ENCODE assay signal across 11 cellular contexts in genomic region chr5:33631786-33632185, GRCh38.
DNase-seq lines count a peak whose midpoint lies in the region; ATAC-seq and TF ChIP-seq lines count a peak whose summit lies in the region.
"Had no signal": no experiment of that assay in that cellular context is flagged by ENCODE, and none has a peak within 500 bp of the region (broad histone marks: within the 10 kb centered on the region; RNA-seq: fewer than 3 reads in every experiment).

No MANE protein-coding gene starts in this region.

- ATAC-seq in GM18868 (IDR thresholded peaks at IDR 0.05; ENCODE audit: unreplicated experiment) = peak; percentile 98
- ATAC-seq in GM21825 (IDR thresholded peaks at IDR 0.05; ENCODE audit: unreplicated experiment) = peak; percentile 93
- ATAC-seq in HG03521 (IDR thresholded peaks at IDR 0.05; ENCODE audit: unreplicated experiment) = peak; percentile 74
- no peak for ATAC-seq in HG03280 (IDR thresholded peaks at IDR 0.05; ENCODE audit: unreplicated experiment)

- DNase-seq in iris pigment epithelial cell (ENCODE audit: low read depth) (peak; percentile 53), GM10266 (ENCODE audit: extremely low spot score) (no peak), NCI-H1092 (lab: John Stamatoyannopoulos, UW) (no peak), DMS 273 (lab: John Stamatoyannopoulos, UW; ENCODE audit: unreplicated experiment) (no peak)
- DNase-seq: activated B cell treated with CpG ODN at 0.5 μM for 24 hours; activated naive CD4-positive, alpha-beta T cell treated with anti-CD3 and anti-CD28 coated beads, Interleukin-2, amount 50 U/mL, for 16 hours; KBM-7 had no signal

- no peak for TF ChIP-seq CTCF in GM10266 (IDR thresholded peaks at IDR 0.05; ENCODE audit: control insufficient read depth, insufficient read depth, low read depth, missing control alignments)
